ENCODE assay signal across 13 cellular contexts in the genomic region with DNA sequence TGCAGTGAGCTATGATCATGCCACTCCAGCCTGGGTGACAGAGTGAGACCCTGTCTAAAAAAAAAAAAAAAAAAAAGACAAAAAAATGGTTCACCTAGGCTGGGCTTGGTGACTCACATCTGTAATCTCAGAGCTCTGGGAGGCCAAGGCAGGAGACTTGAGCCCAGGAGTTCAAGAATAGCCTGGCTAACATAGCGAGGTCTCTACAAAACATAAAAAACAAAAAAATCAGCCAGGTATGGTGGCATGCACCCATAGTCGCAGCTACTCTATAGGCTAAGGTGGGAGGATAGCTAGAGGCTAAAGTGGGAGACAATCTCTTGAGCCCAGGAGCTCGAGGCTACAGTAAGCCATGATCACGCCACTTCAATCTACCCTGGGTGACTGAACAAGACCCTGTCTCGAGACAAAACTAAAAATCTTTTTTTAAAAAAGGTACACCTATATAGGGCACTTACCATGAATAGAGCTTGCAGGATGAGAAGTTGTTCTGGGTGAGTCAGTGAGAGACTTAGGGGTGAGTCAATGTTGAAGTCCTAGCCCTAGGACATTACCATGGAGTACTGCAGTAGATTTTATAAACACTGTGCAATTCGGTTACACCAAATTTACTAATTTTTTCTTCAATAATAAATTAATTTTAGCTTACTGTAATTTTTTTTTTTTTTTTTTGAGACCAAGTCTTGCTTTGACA. TPM values are rescaled to one million over a fixed set of nuclear protein-coding genes. Genes with fewer than 3 reads are reported as not detected.
A peak's percentile ranks its signal among the peaks of the same experiment; 100 is the strongest.
DNase-seq lines count a peak whose midpoint lies in the region; ATAC-seq and TF ChIP-seq lines count a peak whose summit lies in the region.
"Had no signal": no experiment of that assay in that cellular context is flagged by ENCODE, and none has a peak within 500 bp of the region (broad histone marks: within the 10 kb centered on the region; RNA-seq: fewer than 3 reads in every experiment).

No MANE protein-coding gene starts in this region.

- TF ChIP-seq POLR2A in spleen (IDR thresholded peaks at IDR 0.05), result no peak
- TF ChIP-seq POLR2A in esophagus muscularis mucosa (IDR thresholded peaks at IDR 0.05; ENCODE audit: low read depth), result no peak
- TF ChIP-seq POLR2A in vagina (IDR thresholded peaks at IDR 0.05), result no peak

- no peak overlapping the region for H3K4me3 ChIP-seq in epithelial cell of esophagus (ENCODE audit: low read length)
- no peak overlapping the region for H3K4me3 ChIP-seq in spleen
- H3K4me3 ChIP-seq in esophagus muscularis mucosa, result no peak overlapping the region
- no peak overlapping the region for H3K4me3 ChIP-seq in vagina
- H3K4me3 ChIP-seq: body of pancreas, gastrocnemius medialis had no signal

- 88 to 96% (median 90%) methylated on average over 6 of the region's 6 CpGs for WGBS in spleen, 5 donors
- WGBS in esophagus muscularis mucosa, result 95% methylated on average over 6 of the region's 6 CpGs

- intact Hi-C loops in activated CD8-positive, alpha-beta T cell treated with anti-CD3 and anti-CD28 coated beads for 36 hours (cut with micrococcal nuclease), result no loop called here
- intact Hi-C loops in spleen (cut with DNase I; ENCODE audit: low total_unique reads) (no loop called here), esophagus muscularis mucosa (cut with DNase I) (no loop called here), vagina (cut with DNase I) (no loop called here)

- H3K27me3 ChIP-seq in spleen (replicated peaks in 1 of 7) (no peaks in the 10 kb centered on the region), esophagus muscularis mucosa (no peaks in the 10 kb centered on the region), vagina (no peaks in the 10 kb centered on the region)
- H3K27me3 ChIP-seq: body of pancreas, gastrocnemius medialis had no signal

- CTCF ChIA-PET in activated CD8-positive, alpha-beta T cell treated with anti-CD3 and anti-CD28 coated beads for 36 hours (lab: Charles Lee), result interaction anchor here (1.2 to 1.9 kb wide), 2 partner anchors 11 to 230 kb away, joined by 3 to 4 read pairs; no protein-coding TSS in a partner anchor
- CTCF ChIA-PET in activated CD8-positive, alpha-beta T cell treated with anti-CD3 and anti-CD28 coated beads, Interleukin-2, amount 10 ng/mL, durations not matched to agents 7 days and 5 days (lab: Charles Lee), result interaction anchor here (1.4 kb wide), 1 partner anchor 27 kb away, joined by 3 read pairs; no protein-coding TSS in a partner anchor

- no peak overlapping the region for H3K27ac Mint-ChIP-seq in activated CD8-positive, alpha-beta T cell treated with anti-CD3 and anti-CD28 coated beads for 36 hours
- H3K27ac Mint-ChIP-seq in activated CD8-positive, alpha-beta T cell treated with anti-CD3 and anti-CD28 coated beads, Interleukin-2, amount 10 ng/mL, durations not matched to agents 7 days and 5 days, result no peak overlapping the region

- no peaks in the 10 kb centered on the region for H3K9me3 ChIP-seq in spleen
- no peaks in the 10 kb centered on the region for H3K9me3 ChIP-seq in esophagus muscularis mucosa
- no peaks in the 10 kb centered on the region for H3K9me3 ChIP-seq in vagina
- H3K9me3 ChIP-seq: body of pancreas, gastrocnemius medialis had no signal

- peaks cover 3% of the 10 kb centered on the region for H3K36me3 Mint-ChIP-seq in activated CD8-positive, alpha-beta T cell treated with anti-CD3 and anti-CD28 coated beads for 36 hours (ENCODE audit: low read depth)
- H3K36me3 Mint-ChIP-seq in activated CD8-positive, alpha-beta T cell treated with anti-CD3 and anti-CD28 coated beads, Interleukin-2, amount 10 ng/mL, durations not matched to agents 7 days and 5 days (ENCODE audit: low read depth), result peaks cover 3% of the 10 kb centered on the region

- no peaks in the 10 kb centered on the region for H3K27me3 Mint-ChIP-seq in activated CD8-positive, alpha-beta T cell treated with anti-CD3 and anti-CD28 coated beads for 36 hours
- H3K27me3 Mint-ChIP-seq in activated CD8-positive, alpha-beta T cell treated with anti-CD3 and anti-CD28 coated beads, Interleukin-2, amount 10 ng/mL, durations not matched to agents 7 days and 5 days (ENCODE audit: low read depth), result no peaks in the 10 kb centered on the region

- peak; percentile 80 for ATAC-seq in activated CD8-positive, alpha-beta T cell treated with anti-CD3 and anti-CD28 coated beads for 36 hours
- no peak for ATAC-seq in activated CD8-positive, alpha-beta T cell treated with anti-CD3 and anti-CD28 coated beads, Interleukin-2, amount 10 ng/mL, durations not matched to agents 7 days and 5 days
- ATAC-seq: body of pancreas had no signal

- H3K4me1 Mint-ChIP-seq in activated CD8-positive, alpha-beta T cell treated with anti-CD3 and anti-CD28 coated beads for 36 hours (ENCODE audit: low read depth), result peaks cover 12% of the 10 kb centered on the region
- peaks cover 14% of the 10 kb centered on the region for H3K4me1 Mint-ChIP-seq in activated CD8-positive, alpha-beta T cell treated with anti-CD3 and anti-CD28 coated beads, Interleukin-2, amount 10 ng/mL, durations not matched to agents 7 days and 5 days (ENCODE audit: low read depth)

- POLR2A ChIA-PET in activated CD8-positive, alpha-beta T cell treated with anti-CD3 and anti-CD28 coated beads for 36 hours (lab: Charles Lee), result no interaction called here
- POLR2A ChIA-PET in activated CD8-positive, alpha-beta T cell treated with anti-CD3 and anti-CD28 coated beads, Interleukin-2, amount 10 ng/mL, durations not matched to agents 7 days and 5 days (lab: Charles Lee), result no interaction called here

- no peak overlapping the region for H3K4me3 Mint-ChIP-seq in activated CD8-positive, alpha-beta T cell treated with anti-CD3 and anti-CD28 coated beads for 36 hours
- H3K4me3 Mint-ChIP-seq in activated CD8-positive, alpha-beta T cell treated with anti-CD3 and anti-CD28 coated beads, Interleukin-2, amount 10 ng/mL, durations not matched to agents 7 days and 5 days, result no peak overlapping the region

- H3K27ac ChIP-seq in spleen (peak overlapping the region in 6 of 8 donors; percentile 69 to 86 (median 76)), esophagus muscularis mucosa (replicated peaks in 1 of 4) (no peak overlapping the region), vagina (no peak overlapping the region)

- TF ChIP-seq CTCF in activated CD8-positive, alpha-beta T cell treated with anti-CD3 and anti-CD28 coated beads for 36 hours (IDR thresholded peaks at IDR 0.05), result no peak
- TF ChIP-seq CTCF in epithelial cell of esophagus (IDR thresholded peaks at IDR 0.05; ENCODE audit: insufficient read depth, low read depth, low read length, missing control alignments) (no peak), spleen (IDR thresholded peaks at IDR 0.05 in 8 of 11, conservative IDR thresholded peaks at IDR 0.05 in 3 of 11) (no peak), esophagus muscularis mucosa (IDR thresholded peaks at IDR 0.05) (no peak), vagina (IDR thresholded peaks at IDR 0.05) (no peak)

- peaks cover 0 to 44% (median 24%) of the 10 kb centered on the region in 6 donors for H3K4me1 ChIP-seq in spleen
- peaks cover 0 to 14% (median 0%) of the 10 kb centered on the region in 4 donors for H3K4me1 ChIP-seq in esophagus muscularis mucosa
- H3K4me1 ChIP-seq in vagina, result no peaks in the 10 kb centered on the region

- H3K36me3 ChIP-seq in spleen (peaks cover 0 to 27% (median 0%) of the 10 kb centered on the region in 6 donors), esophagus muscularis mucosa (no peaks in the 10 kb centered on the region), vagina (no peaks in the 10 kb centered on the region)
- H3K36me3 ChIP-seq: gastrocnemius medialis had no signal

- no peak for TF ChIP-seq EP300 in esophagus muscularis mucosa (IDR thresholded peaks at IDR 0.05)

- DNase-seq in activated CD8-positive, alpha-beta T cell treated with anti-CD3 and anti-CD28 coated beads for 36 hours, result no peak
- no peak for DNase-seq in activated CD8-positive, alpha-beta T cell treated with anti-CD3 and anti-CD28 coated beads, Interleukin-2, amount 10 ng/mL, durations not matched to agents 7 days and 5 days
- DNase-seq in NCI-H226 (peak; percentile 69), epithelial cell of esophagus (ENCODE audit: low read depth) (peak; percentile 93), spleen (no peak), GOT3 (lab: John Stamatoyannopoulos, UW) (no peak), esophagus muscularis mucosa (ENCODE audit: extremely low spot score) (no peak), vagina (ENCODE audit: extremely low spot score in 2 of 2) (no peak)
- DNase-seq: activated CD4-positive, alpha-beta T cell treated with anti-CD3 and anti-CD28 coated beads for 48 hours; body of pancreas; gastrocnemius medialis; NCI-H1417 had no signal

- no peaks in the 10 kb centered on the region for H3K9me3 Mint-ChIP-seq in activated CD8-positive, alpha-beta T cell treated with anti-CD3 and anti-CD28 coated beads for 36 hours
- no peaks in the 10 kb centered on the region for H3K9me3 Mint-ChIP-seq in activated CD8-positive, alpha-beta T cell treated with anti-CD3 and anti-CD28 coated beads, Interleukin-2, amount 10 ng/mL, durations not matched to agents 7 days and 5 days (ENCODE audit: insufficient read depth)

RNA-seq across cellular contexts. Expression of a gene that starts 19.0 kb away (rescaled TPM):
- 10 to 100 TPM; 26.5 TPM for total RNA-seq in activated CD8-positive, alpha-beta T cell treated with anti-CD3 and anti-CD28 coated beads for 36 hours
- 10 to 100 TPM; 36.7 to 44.0 TPM for total RNA-seq in activated CD8-positive, alpha-beta T cell treated with anti-CD3 and anti-CD28 coated beads, Interleukin-2, amount 10 ng/mL, durations not matched to agents 7 days and 5 days
- total RNA-seq in spleen (100 to 1,000 TPM in 3 of 7 donors, 10 to 100 TPM in 4; 68.5 to 115 (median 85.7) TPM), esophagus muscularis mucosa (10 to 100 TPM; 42.3 to 65.8 (median 47.9) TPM), vagina (63.6 TPM)
- polyA plus RNA-seq in spleen, result 10 to 100 TPM in 1 of 3 donors, 1 to 10 TPM in 2; 7.3 to 11.1 (median 9.7) TPM

RNA-seq across cellular contexts. Expression of a gene that starts 49.4 kb away (rescaled TPM):
- total RNA-seq in activated CD8-positive, alpha-beta T cell treated with anti-CD3 and anti-CD28 coated beads for 36 hours, result not detected
- total RNA-seq in activated CD8-positive, alpha-beta T cell treated with anti-CD3 and anti-CD28 coated beads, Interleukin-2, amount 10 ng/mL, durations not matched to agents 7 days and 5 days, result not detected
- under 1 TPM in 3 of 7 donors, not detected in 4; 0.38 to 0.52 (median 0.40) TPM for total RNA-seq in spleen
- under 1 TPM; 0.22 to 0.33 (median 0.32) TPM for polyA plus RNA-seq in spleen
- total RNA-seq in esophagus muscularis mucosa, result not detected
- not detected for total RNA-seq in vagina
- total RNA-seq: body of pancreas, gastrocnemius medialis, mononuclear cell had no signal

Comparison
In these comparisons a context has a peak if more than half of its experiments do, and no peak if none do; other contexts are left out.
1. DNase-seq: peak in NCI-H226 (single experiment) and epithelial cell of esophagus (single experiment); none in activated CD8-positive, alpha-beta T cell treated with anti-CD3 and anti-CD28 coated beads for 36 hours (single experiment), activated CD8-positive, alpha-beta T cell treated with anti-CD3 and anti-CD28 coated beads, Interleukin-2, amount 10 ng/mL, durations not matched to agents 7 days and 5 days (single experiment), spleen (single experiment), GOT3 (single experiment), esophagus muscularis mucosa (single experiment) and vagina (0 of 2).
2. H3K27ac ChIP-seq: peak in spleen (6 of 8); none in esophagus muscularis mucosa (0 of 4) and vagina (single experiment).